In the genomic region with DNA sequence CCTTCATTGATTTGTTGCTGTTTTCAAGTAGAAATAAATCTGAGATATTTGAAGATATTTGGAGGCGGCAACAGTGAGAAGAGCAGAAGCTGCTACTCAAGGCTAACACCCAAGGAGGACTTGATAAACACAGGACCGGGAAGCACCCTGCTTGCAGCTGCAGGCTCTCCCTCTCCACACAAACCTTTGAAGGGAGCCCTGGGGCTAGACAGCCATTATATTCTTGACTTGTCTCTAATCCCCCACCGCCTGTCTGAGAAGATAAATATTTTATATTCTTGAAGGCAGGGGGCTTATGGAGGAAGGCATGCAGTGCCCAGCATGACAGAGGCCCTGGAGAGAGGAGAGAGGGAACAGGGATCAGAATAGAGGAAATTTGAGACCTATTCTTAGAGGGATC, we compare ENCODE assay signal across 18 cellular contexts. TPM values are rescaled to one million over a fixed set of nuclear protein-coding genes. Genes with fewer than 3 reads are reported as not detected.
A peak's percentile ranks its signal among the peaks of the same experiment; 100 is the strongest.
DNase-seq lines count a peak whose midpoint lies in the region; TF ChIP-seq lines count a peak whose summit lies in the region.
"Had no signal": no experiment of that assay in that cellular context is flagged by ENCODE, and none has a peak within 500 bp of the region (broad histone marks: within the 10 kb centered on the region; RNA-seq: fewer than 3 reads in every experiment).

No MANE protein-coding gene starts in this region.

- no peak for TF ChIP-seq CTCF in endodermal cell (conservative IDR thresholded peaks at IDR 0.05)
- TF ChIP-seq CTCF in dorsolateral prefrontal cortex (IDR thresholded peaks at IDR 0.05 in 54 of 56, conservative IDR thresholded peaks at IDR 0.05 in 2 of 56; ENCODE audit: low read depth in 1 of 56, partially characterized antibody in 56 of 56) = no peak

- intact Hi-C loops in dorsolateral prefrontal cortex (cut with DNase I) = no loop called here

- H3K27me3 ChIP-seq in endodermal cell (ENCODE audit: control insufficient read depth, insufficient read depth, low read length, poor library complexity, severe bottlenecking) (no peaks in the 10 kb centered on the region), dorsolateral prefrontal cortex (no peaks in the 10 kb centered on the region)

- DNase-seq in NCI-H82 (lab: John Stamatoyannopoulos, UW) = peak; percentile 47
- no peak for DNase-seq in NCI-H82 treated with DMSO at 0.1 percent for 48 hours (lab: John Stamatoyannopoulos, UW; ENCODE audit: unreplicated experiment)
- peak; percentile 78 for DNase-seq in NCI-H146 (lab: John Stamatoyannopoulos, UW)
- peak; percentile 49 for DNase-seq in endodermal cell
- no peak for DNase-seq in Ammon's horn (ENCODE audit: low spot score)
- DNase-seq in dorsolateral prefrontal cortex = no peak
- no peak for DNase-seq in kidney glomerular epithelial cell (lab: John Stamatoyannopoulos, UW)
- DNase-seq: DMS79 treated with DMSO at 0.1 percent for 48 hours, NCI-H1105, NCI-H2029, NCI-H2171 treated with DMSO at 0.1 percent for 48 hours, NCI-H510A, NCI-H774, PC-3, RPMI8226, SHP77 treated with DMSO at 0.1 percent for 48 hours, T-helper 1 cell had no signal

- peaks cover 6% of the 10 kb centered on the region for H3K27me3 Mint-ChIP-seq in endodermal cell (ENCODE audit: insufficient read depth)

- no peak overlapping the region for H3K27ac Mint-ChIP-seq in endodermal cell

- H3K36me3 Mint-ChIP-seq in endodermal cell (ENCODE audit: low read depth) = no peaks in the 10 kb centered on the region

- peaks cover 3% of the 10 kb centered on the region for H3K36me3 ChIP-seq in endodermal cell (ENCODE audit: control insufficient read depth, insufficient read depth, low read length)

- H3K4me1 ChIP-seq in endodermal cell (ENCODE audit: control insufficient read depth, insufficient read depth, low read length) = peaks cover 9% of the 10 kb centered on the region

- H3K9me3 Mint-ChIP-seq in endodermal cell = peaks cover 16% of the 10 kb centered on the region

- no peak overlapping the region for H3K4me3 Mint-ChIP-seq in endodermal cell

- peaks cover 35% of the 10 kb centered on the region for H3K4me1 Mint-ChIP-seq in endodermal cell

- no peak overlapping the region for H3K9ac ChIP-seq in endodermal cell (ENCODE audit: extremely low read depth, low read length, poor library complexity, severe bottlenecking)

- 64 to 83% methylated on average over 1 to 3 of the region's 3 CpGs for WGBS in endodermal cell (ENCODE audit: insufficient coverage in 1 of 2, insufficient read length in 1 of 2), 2 experiments

- H3K9me3 ChIP-seq in endodermal cell (ENCODE audit: control insufficient read depth, low read length) = peaks cover 28% of the 10 kb centered on the region

- no peak overlapping the region for H3K27ac ChIP-seq in endodermal cell (ENCODE audit: low read depth, low read length)
- no peak overlapping the region for H3K27ac ChIP-seq in dorsolateral prefrontal cortex
- H3K27ac ChIP-seq: C4-2B had no signal

- H3K4me3 ChIP-seq in endodermal cell (ENCODE audit: low read length) (no peak overlapping the region), dorsolateral prefrontal cortex (no peak overlapping the region)

RNA-seq across cellular contexts. Expression of a gene that starts 50.9 kb away (rescaled TPM):
- total RNA-seq in endodermal cell (100 to 1,000 TPM; 156 to 189 TPM), dorsolateral prefrontal cortex (100 to 1,000 TPM in 65 of 120 experiments, 10 to 100 TPM in 55; 79.4 to 130 (median 101) TPM)
- 69.1 TPM for polyA plus RNA-seq in endodermal cell (2013, experiment 1 of 2)
- polyA plus RNA-seq in endodermal cell (2013, experiment 2 of 2) = 67.2 TPM

Comparison
In these comparisons a context has a peak if more than half of its experiments do, and no peak if none do; other contexts are left out.
1. DNase-seq: peak in NCI-H82 (single experiment), NCI-H146 (single experiment) and endodermal cell (single experiment); none in NCI-H82 treated with DMSO at 0.1 percent for 48 hours (single experiment), Ammon's horn (single experiment), dorsolateral prefrontal cortex (0 of 10) and kidney glomerular epithelial cell (single experiment).